ENCODE assay signal across 24 cellular contexts in the genomic region with DNA sequence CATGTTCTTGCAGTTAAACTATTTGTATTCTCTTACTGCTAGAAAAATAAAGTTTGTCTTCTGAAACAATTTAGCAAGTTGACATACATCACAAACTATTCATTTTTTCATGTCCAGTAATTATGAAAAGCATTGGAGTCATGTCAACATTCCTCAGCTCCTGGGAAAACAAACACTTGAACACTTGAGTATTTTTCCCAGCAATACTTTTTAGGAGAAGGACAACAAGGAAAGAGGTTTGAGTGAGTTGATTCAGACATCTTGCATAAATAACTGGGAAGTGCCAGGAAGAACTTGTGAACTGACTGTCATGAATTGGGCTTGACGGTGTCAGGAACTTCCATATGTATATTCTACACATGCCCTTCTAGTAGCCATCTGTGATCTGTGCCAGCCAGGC.
DNase-seq lines count a peak whose midpoint lies in the region; ATAC-seq, FAIRE-seq and TF ChIP-seq lines count a peak whose summit lies in the region.
"Had no signal": no experiment of that assay in that cellular context is flagged by ENCODE, and none has a peak within 500 bp of the region (broad histone marks: within the 10 kb centered on the region; RNA-seq: fewer than 3 reads in every experiment).

No MANE protein-coding gene starts in this region.

- H3K9me3 ChIP-seq in astrocyte (ENCODE audit: insufficient read depth, low read depth, low read length), result no peaks in the 10 kb centered on the region
- H3K9me3 ChIP-seq in thoracic aorta, result no peaks in the 10 kb centered on the region
- H3K9me3 ChIP-seq: BE2C, Caco-2, left ventricle myocardium inferior, neutrophil, right atrium auricular region had no signal

- H3K36me3 ChIP-seq in astrocyte (ENCODE audit: insufficient read depth, low read length), result no peaks in the 10 kb centered on the region
- no peaks in the 10 kb centered on the region for H3K36me3 ChIP-seq in thoracic aorta
- H3K36me3 ChIP-seq: BE2C, brain microvascular endothelial cell, left ventricle myocardium inferior, neutrophil, right atrium auricular region had no signal

- H3K27me3 ChIP-seq in astrocyte (ENCODE audit: insufficient read depth, low read length) (no peaks in the 10 kb centered on the region), thoracic aorta (replicated peaks; ENCODE audit: insufficient read depth) (no peaks in the 10 kb centered on the region)
- H3K27me3 ChIP-seq: brain microvascular endothelial cell, neutrophil, right atrium auricular region had no signal

- no peak overlapping the region for H3K9ac ChIP-seq in astrocyte (ENCODE audit: low read length)

- H3K9me3 Mint-ChIP-seq in astrocyte (ENCODE audit: unreplicated experiment), result no peaks in the 10 kb centered on the region
- H3K9me3 Mint-ChIP-seq: activated naive CD4-positive, alpha-beta T cell treated with anti-CD3 and anti-CD28 coated beads for 36 hours; activated T-cell treated with anti-CD3 and anti-CD28 coated beads, Interleukin-2, amount 50 U/mL, for 24 hours; stimulated activated memory B cell treated with anti-CD40 and anti-IgM and Interleukin-4, amounts not matched to agents 10 μg/mL and 1 μg/mL and 100 μg/mL, for 72 hours had no signal

- FAIRE-seq in astrocyte (lab: Jason Lieb, UNC), result peak; percentile 32
- FAIRE-seq: H1 had no signal

- H3K4me2 ChIP-seq in astrocyte (ENCODE audit: low read length), result no peak overlapping the region

- peak; percentile 29 for DNase-seq in GM03348 (ENCODE audit: low spot score)
- DNase-seq in astrocyte (ENCODE audit: low read depth), result peak; percentile 62
- peak; percentile 49 for DNase-seq in fibroblast of pulmonary artery (ENCODE audit: low read depth)
- no peak for DNase-seq in thoracic aorta (ENCODE audit: low spot score)
- no peak for DNase-seq in activated CD4-positive, alpha-beta T cell treated with anti-CD3 and anti-CD28 coated beads, Interleukin-2, amount 50 U/mL, for 1 hour
- DNase-seq: activated CD4-positive, CD25-positive, alpha-beta regulatory T cell; activated CD8-positive, alpha-beta T cell treated with anti-CD3 and anti-CD28 coated beads, Interleukin-2, amount 10 ng/mL, durations not matched to agents 7 days and 5 days; activated naive CD4-positive, alpha-beta T cell treated with anti-CD3 and anti-CD28 coated beads for 36 hours; activated T-cell treated with anti-CD3 and anti-CD28 coated beads, Interleukin-2, amount 50 U/mL, for 24 hours; BE2C; brain microvascular endothelial cell; Caco-2; Karpas-422; left ventricle myocardium inferior; NCI-H1092; NCI-H774; SIG-M5; stimulated activated CD4-positive, alpha-beta T cell treated with anti-CD3 and anti-CD28 coated beads, Interleukin-15, amount 100 ng/mL, for 24 hours had no signal

- H3K36me3 Mint-ChIP-seq in astrocyte (ENCODE audit: low read depth, unreplicated experiment), result no peaks in the 10 kb centered on the region
- H3K36me3 Mint-ChIP-seq: stimulated activated memory B cell treated with anti-CD40 and anti-IgM and Interleukin-4, amounts not matched to agents 10 μg/mL and 1 μg/mL and 100 μg/mL, for 72 hours had no signal

- no peak for ATAC-seq in thoracic aorta (ENCODE audit: insufficient number of reproducible peaks, low FRiP score, low read depth)
- no peak for ATAC-seq in HG03520 (IDR thresholded peaks at IDR 0.05; ENCODE audit: unreplicated experiment)
- ATAC-seq in GM19351 (IDR thresholded peaks at IDR 0.05; ENCODE audit: unreplicated experiment), result no peak
- ATAC-seq: activated CD8-positive, alpha-beta T cell treated with anti-CD3 and anti-CD28 coated beads, Interleukin-2, amount 10 ng/mL, durations not matched to agents 7 days and 5 days; stimulated activated memory B cell treated with anti-CD40 and anti-IgM and Interleukin-4, amounts not matched to agents 10 μg/mL and 1 μg/mL and 100 μg/mL, for 72 hours had no signal

- H3K4me1 ChIP-seq in astrocyte (ENCODE audit: insufficient read depth, low read length), result peaks cover 4% of the 10 kb centered on the region
- H3K4me1 ChIP-seq in thoracic aorta (ENCODE audit: control insufficient read depth in 1 of 2, low read depth in 2 of 2), result peaks cover 12 to 35% of the 10 kb centered on the region in 2 donors
- H3K4me1 ChIP-seq: BE2C, Caco-2 had no signal

- no peaks in the 10 kb centered on the region for H3K79me2 ChIP-seq in astrocyte (ENCODE audit: insufficient read depth, low read length)

- H3K4me3 ChIP-seq in astrocyte (ENCODE audit: insufficient read depth, low read depth, low read length) (no peak overlapping the region), fibroblast of pulmonary artery (replicated peaks; ENCODE audit: low read depth, low read length) (no peak overlapping the region), thoracic aorta (no peak overlapping the region)
- H3K4me3 ChIP-seq: left ventricle myocardium inferior, right atrium auricular region had no signal

- H3K27me3 Mint-ChIP-seq in astrocyte (ENCODE audit: low read depth, unreplicated experiment), result no peaks in the 10 kb centered on the region
- H3K27me3 Mint-ChIP-seq: stimulated activated memory B cell treated with anti-CD40 and anti-IgM and Interleukin-4, amounts not matched to agents 10 μg/mL and 1 μg/mL and 100 μg/mL, for 72 hours had no signal

- H2AFZ ChIP-seq in astrocyte (ENCODE audit: low read depth, low read length), result no peak overlapping the region

- H3K27ac ChIP-seq in astrocyte (ENCODE audit: low read depth, low read length), result peak overlapping the region; percentile 34
- peak overlapping the region; percentile 19 to 78 for H3K27ac ChIP-seq in thoracic aorta
- H3K27ac ChIP-seq: brain microvascular endothelial cell, left ventricle myocardium inferior, neutrophil, right atrium auricular region had no signal

- no peak overlapping the region for H3K4me3 Mint-ChIP-seq in astrocyte (ENCODE audit: unreplicated experiment)
- H3K4me3 Mint-ChIP-seq: activated CD8-positive, alpha-beta T cell treated with anti-CD3 and anti-CD28 coated beads, Interleukin-2, amount 10 ng/mL, durations not matched to agents 7 days and 5 days; activated naive CD4-positive, alpha-beta T cell treated with anti-CD3 and anti-CD28 coated beads for 36 hours; activated T-cell treated with anti-CD3 and anti-CD28 coated beads, Interleukin-2, amount 50 U/mL, for 24 hours; stimulated activated memory B cell treated with anti-CD40 and anti-IgM and Interleukin-4, amounts not matched to agents 10 μg/mL and 1 μg/mL and 100 μg/mL, for 72 hours had no signal

- H3K4me1 Mint-ChIP-seq in astrocyte (ENCODE audit: low read depth, unreplicated experiment), result peaks cover 5% of the 10 kb centered on the region

- H3K27ac Mint-ChIP-seq in astrocyte (ENCODE audit: unreplicated experiment), result no peak overlapping the region
- H3K27ac Mint-ChIP-seq: activated CD8-positive, alpha-beta T cell treated with anti-CD3 and anti-CD28 coated beads, Interleukin-2, amount 10 ng/mL, durations not matched to agents 7 days and 5 days; activated naive CD4-positive, alpha-beta T cell treated with anti-CD3 and anti-CD28 coated beads for 36 hours; activated T-cell treated with anti-CD3 and anti-CD28 coated beads, Interleukin-2, amount 50 U/mL, for 24 hours; stimulated activated memory B cell treated with anti-CD40 and anti-IgM and Interleukin-4, amounts not matched to agents 10 μg/mL and 1 μg/mL and 100 μg/mL, for 72 hours had no signal

- no peaks in the 10 kb centered on the region for H4K20me1 ChIP-seq in astrocyte (ENCODE audit: insufficient read depth, low read length)

- TF ChIP-seq CTCF in astrocyte (IDR thresholded peaks at IDR 0.05; ENCODE audit: insufficient read depth, low read depth, low read length), result no peak
- TF ChIP-seq CTCF in fibroblast of pulmonary artery (IDR thresholded peaks at IDR 0.05; ENCODE audit: low read length, missing control alignments), result no peak
- no peak for TF ChIP-seq CTCF in thoracic aorta (IDR thresholded peaks at IDR 0.05)

Comparison
In these comparisons a context has a peak if more than half of its experiments do, and no peak if none do; other contexts are left out.
1. DNase-seq: peak in GM03348 (single experiment), astrocyte (single experiment) and fibroblast of pulmonary artery (single experiment); none in thoracic aorta (single experiment) and activated CD4-positive, alpha-beta T cell treated with anti-CD3 and anti-CD28 coated beads, Interleukin-2, amount 50 U/mL, for 1 hour (single experiment).